In genomic region chr4:16819652-16820051, GRCh38 we compare ENCODE assay signal across 15 cellular contexts.
"Had no signal": no experiment of that assay in that cellular context is flagged by ENCODE, and none has a peak within 500 bp of the region (broad histone marks: within the 10 kb centered on the region; RNA-seq: fewer than 3 reads in every experiment).

No MANE protein-coding gene starts in this region.

- H3K4me3 ChIP-seq: ascending aorta, breast epithelium, dorsolateral prefrontal cortex, pancreas, right atrium auricular region, skin epidermis, transverse colon had no signal

- H3K27me3 ChIP-seq: ascending aorta, breast epithelium, dorsolateral prefrontal cortex, pancreas, right atrium auricular region, transverse colon had no signal

- ATAC-seq: activated naive CD8-positive, alpha-beta T cell treated with anti-CD3 and anti-CD28 coated beads, Interleukin-2, amount 50 U/mL, for 24 hours; pancreas had no signal

- H3K9me3 ChIP-seq: ascending aorta, breast epithelium, pancreas, right atrium auricular region, transverse colon had no signal

- H3K36me3 ChIP-seq: ascending aorta, breast epithelium, pancreas, right atrium auricular region, transverse colon had no signal

- FAIRE-seq: pancreas had no signal

- H3K4me1 ChIP-seq: ascending aorta, breast epithelium, pancreas, transverse colon had no signal

- H3K27ac ChIP-seq: ascending aorta, breast epithelium, dorsolateral prefrontal cortex, pancreas, skin epidermis, transverse colon had no signal

- DNase-seq: activated naive CD4-positive, alpha-beta T cell; activated naive CD8-positive, alpha-beta T cell treated with anti-CD3 and anti-CD28 coated beads, Interleukin-2, amount 50 U/mL, for 24 hours; dorsolateral prefrontal cortex; endodermal cell; hippocampal formation; kidney glomerular epithelial cell; naive B cell; pancreas; stimulated activated CD4-positive, alpha-beta T cell treated with anti-CD3 and anti-CD28 coated beads, Interleukin-4, amount 100 ng/mL, for 24 hours; stimulated activated naive CD4-positive, alpha-beta T cell; transverse colon had no signal
